17 cellular contexts compared by ENCODE assay signal in the genomic region with DNA sequence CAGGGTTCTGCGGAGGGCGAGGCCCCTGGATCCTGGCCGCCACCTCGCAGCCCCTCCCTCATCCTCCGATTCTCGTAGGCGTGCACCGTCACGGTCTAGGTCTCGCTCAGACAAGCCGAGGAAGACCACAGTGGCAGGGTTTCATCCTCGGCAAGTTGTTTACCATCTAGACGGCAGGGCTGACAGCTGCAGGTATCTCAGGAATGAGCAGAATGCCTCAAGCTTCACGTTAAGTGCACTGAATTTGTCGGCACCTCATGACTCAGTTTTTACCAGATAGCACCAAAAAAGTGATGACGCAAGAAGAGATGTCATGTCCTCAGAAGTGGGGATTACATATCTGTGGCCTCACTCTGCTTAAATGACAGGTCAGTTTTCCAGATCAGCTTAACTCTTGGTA. TPM values are rescaled to one million over a fixed set of nuclear protein-coding genes. Genes with fewer than 3 reads are reported as not detected.
DNase-seq lines count a peak whose midpoint lies in the region; ATAC-seq and TF ChIP-seq lines count a peak whose summit lies in the region.
"Had no signal": no experiment of that assay in that cellular context is flagged by ENCODE, and none has a peak within 500 bp of the region (broad histone marks: within the 10 kb centered on the region; RNA-seq: fewer than 3 reads in every experiment).

No MANE protein-coding gene starts in this region.

- no peaks in the 10 kb centered on the region for H3K9me3 Mint-ChIP-seq in GM23338

- H4K8ac ChIP-seq in trophoblast cell (ENCODE audit: low read depth, low read length) = no peak overlapping the region

- DNase-seq in GM23338 (ENCODE audit: low spot score) (peak; percentile 68), SK-N-SH (no peak), fibroblast of mammary gland (ENCODE audit: low read depth) (peak; percentile 29), trophoblast cell (peak; percentile 81 to 94), A673 (ENCODE audit: low spot score) (no peak), gastrocnemius medialis (no peak), NCI-H345 (lab: John Stamatoyannopoulos, UW) (no peak)
- no peak for DNase-seq in effector CD4-positive, alpha-beta T cell
- DNase-seq: activated CD8-positive, alpha-beta T cell treated with anti-CD3 and anti-CD28 coated beads, Interleukin-2, amount 10 ng/mL, durations not matched to agents 7 days and 5 days; esophagus squamous epithelium; GOT3; NCI-H2227 treated with DMSO at 0.1 percent for 48 hours; stimulated activated naive B cell treated with anti-CD40 and anti-IgM and Interleukin-4, amounts not matched to agents 10 μg/mL and 1 μg/mL and 100 μg/mL, for 72 hours had no signal

- no peaks in the 10 kb centered on the region for H3K36me3 Mint-ChIP-seq in GM23338 (ENCODE audit: low read depth)
- H3K36me3 Mint-ChIP-seq: IgD-negative memory B cell; stimulated activated naive B cell treated with anti-CD40 and anti-IgM and Interleukin-4, amounts not matched to agents 10 μg/mL and 1 μg/mL and 100 μg/mL, for 72 hours had no signal

- no peak for TF ChIP-seq RAD21 in SK-N-SH (IDR thresholded peaks at IDR 0.05; ENCODE audit: low read length)

- BruUV-seq in A673 (replicated peaks; lab: Mats Ljungman, UMichigan) = no TSS peak

- H3K27me3 ChIP-seq in GM23338 (ENCODE audit: insufficient read depth) (no peaks in the 10 kb centered on the region), SK-N-SH (ENCODE audit: insufficient read depth) (peaks cover 32% of the 10 kb centered on the region), trophoblast cell (ENCODE audit: insufficient read depth, low read length) (no peaks in the 10 kb centered on the region), A673 (replicated peaks; ENCODE audit: insufficient read depth, low read depth, low read length, poor library complexity) (no peaks in the 10 kb centered on the region), gastrocnemius medialis (no peaks in the 10 kb centered on the region)

- no peak overlapping the region for H3K27ac Mint-ChIP-seq in GM23338
- H3K27ac Mint-ChIP-seq: activated CD8-positive, alpha-beta T cell treated with anti-CD3 and anti-CD28 coated beads, Interleukin-2, amount 10 ng/mL, durations not matched to agents 7 days and 5 days; IgD-negative memory B cell; stimulated activated naive B cell treated with anti-CD40 and anti-IgM and Interleukin-4, amounts not matched to agents 10 μg/mL and 1 μg/mL and 100 μg/mL, for 72 hours had no signal

- TF ChIP-seq POLR2A in gastrocnemius medialis (IDR thresholded peaks at IDR 0.05) = no peak

- H3K79me1 ChIP-seq in trophoblast cell (ENCODE audit: low read length) = no peaks in the 10 kb centered on the region

- H3K9me3 ChIP-seq in SK-N-SH (no peaks in the 10 kb centered on the region), trophoblast cell (ENCODE audit: insufficient read depth, low read depth, low read length) (no peaks in the 10 kb centered on the region), A673 (ENCODE audit: low read depth, low read length, poor library complexity, severe bottlenecking) (no peaks in the 10 kb centered on the region), gastrocnemius medialis (no peaks in the 10 kb centered on the region)
- H3K9me3 ChIP-seq: esophagus squamous epithelium had no signal

- TF ChIP-seq CTCF in GM23338 (conservative IDR thresholded peaks at IDR 0.05; ENCODE audit: low read depth in 2 of 2) (no peak), SK-N-SH (IDR thresholded peaks at IDR 0.05) (no peak), fibroblast of mammary gland (conservative IDR thresholded peaks at IDR 0.05; ENCODE audit: control insufficient read depth, insufficient read depth, low read depth, low read length) (no peak), A673 (conservative IDR thresholded peaks at IDR 0.05; ENCODE audit: low read depth, low read length) (no peak), gastrocnemius medialis (IDR thresholded peaks at IDR 0.05 in 4 of 5, conservative IDR thresholded peaks at IDR 0.05 in 1 of 5) (no peak)

- peaks cover 6% of the 10 kb centered on the region; the same call in 1 of the 2 replicates for H3K4me1 ChIP-seq in GM23338 (ENCODE audit: insufficient read depth)
- H3K4me1 ChIP-seq in SK-N-SH (ENCODE audit: control insufficient read depth in 1 of 2, insufficient read depth in 2 of 2, low read depth in 1 of 2, low read length in 1 of 2) = peaks cover 0 to 15% of the 10 kb centered on the region in 2 experiments; a peak in 1 of 4 replicates
- peaks cover 15 to 23% of the 10 kb centered on the region in 2 experiments for H3K4me1 ChIP-seq in trophoblast cell (ENCODE audit: control insufficient read depth in 1 of 2, insufficient read depth in 2 of 2, low read length in 2 of 2)
- H3K4me1 ChIP-seq in A673 (ENCODE audit: insufficient read depth, low read length, poor library complexity, severe bottlenecking) = peaks cover 13% of the 10 kb centered on the region
- H3K4me1 ChIP-seq in gastrocnemius medialis = no peaks in the 10 kb centered on the region
- H3K4me1 ChIP-seq: esophagus squamous epithelium had no signal

- no peaks in the 10 kb centered on the region for H3K36me3 ChIP-seq in GM23338 (ENCODE audit: insufficient read depth)
- H3K36me3 ChIP-seq in SK-N-SH (replicated peaks in 1 of 2; ENCODE audit: control insufficient read depth in 1 of 2, insufficient read depth in 2 of 2, low read length in 1 of 2) = no peaks in the 10 kb centered on the region
- H3K36me3 ChIP-seq in trophoblast cell (ENCODE audit: control insufficient read depth in 1 of 2, insufficient read depth in 2 of 2, low read length in 2 of 2) = no peaks in the 10 kb centered on the region
- no peaks in the 10 kb centered on the region for H3K36me3 ChIP-seq in A673 (ENCODE audit: insufficient read depth, low read length, poor library complexity, severe bottlenecking)
- H3K36me3 ChIP-seq in gastrocnemius medialis = no peaks in the 10 kb centered on the region
- H3K36me3 ChIP-seq: esophagus squamous epithelium had no signal

- H4K12ac ChIP-seq in trophoblast cell (ENCODE audit: low read depth, low read length) = no peak overlapping the region

- H2BK120ac ChIP-seq in trophoblast cell (ENCODE audit: insufficient read depth, low read length, poor library complexity) = no peak overlapping the region

- peak; percentile 74 for ATAC-seq in GM23338
- no peak for ATAC-seq in gastrocnemius medialis
- ATAC-seq: activated CD8-positive, alpha-beta T cell treated with anti-CD3 and anti-CD28 coated beads, Interleukin-2, amount 10 ng/mL, durations not matched to agents 7 days and 5 days; stimulated activated naive B cell treated with anti-CD40 and anti-IgM and Interleukin-4, amounts not matched to agents 10 μg/mL and 1 μg/mL and 100 μg/mL, for 72 hours had no signal

- peak overlapping the region; percentile 95 for H2AFZ ChIP-seq in GM23338
- no peak overlapping the region for H2AFZ ChIP-seq in SK-N-SH (ENCODE audit: low read depth)
- H2AFZ ChIP-seq in trophoblast cell (ENCODE audit: insufficient read depth, low read length, poor library complexity) = no peak overlapping the region

- no peak overlapping the region for H4K91ac ChIP-seq in trophoblast cell (ENCODE audit: low read depth, low read length)

- intact Hi-C loops in A673 (cut with micrococcal nuclease; ENCODE audit: unreplicated experiment) = no loop called here
- intact Hi-C loops in gastrocnemius medialis (cut with DNase I; ENCODE audit: low total_unique reads) = no loop called here

- no peak overlapping the region for H3K18ac ChIP-seq in trophoblast cell (ENCODE audit: low read length)

- H2AK5ac ChIP-seq in trophoblast cell (ENCODE audit: low read length) = no peak overlapping the region

- no peaks in the 10 kb centered on the region for H3F3A ChIP-seq in GM23338 (replicated peaks; ENCODE audit: low read depth)
- no peaks in the 10 kb centered on the region for H3F3A ChIP-seq in SK-N-SH (replicated peaks; ENCODE audit: insufficient read depth)

- WGBS in SK-N-SH (ENCODE audit: low lambda C conversion rate) = 9% methylated on average over 16 of the region's 16 CpGs
- WGBS in trophoblast cell (ENCODE audit: extremely low coverage, insufficient coverage, insufficient read length) = no CpG with 5 or more reads among the region's 16 CpGs

- H3K4ac ChIP-seq in trophoblast cell (ENCODE audit: low read depth, low read length) = no peak overlapping the region

- CTCF ChIA-PET in SK-N-SH (lab: Yijun Ruan, JAX) (interaction anchor here (1.2 kb wide), 1 partner anchor 77 kb away, joined by 3 read pairs; no protein-coding TSS in a partner anchor), A673 (lab: Charles Lee) (no interaction called here)

- no peak overlapping the region for H2BK12ac ChIP-seq in trophoblast cell (ENCODE audit: low read length)

- no peaks in the 10 kb centered on the region for H4K20me1 ChIP-seq in GM23338 (replicated peaks; ENCODE audit: insufficient read depth)
- H4K20me1 ChIP-seq in SK-N-SH (ENCODE audit: insufficient read depth) = no peaks in the 10 kb centered on the region

- H3K4me3 Mint-ChIP-seq in GM23338 = no peak overlapping the region
- H3K4me3 Mint-ChIP-seq: activated CD8-positive, alpha-beta T cell treated with anti-CD3 and anti-CD28 coated beads, Interleukin-2, amount 10 ng/mL, durations not matched to agents 7 days and 5 days; IgD-negative memory B cell; stimulated activated naive B cell treated with anti-CD40 and anti-IgM and Interleukin-4, amounts not matched to agents 10 μg/mL and 1 μg/mL and 100 μg/mL, for 72 hours had no signal

- H3K4me3 ChIP-seq in GM23338 (no peak overlapping the region), SK-N-SH (ENCODE audit: low read depth in 2 of 2, low read length in 1 of 2) (no peak overlapping the region; a peak in 1 of 4 replicates), fibroblast of mammary gland (ENCODE audit: control insufficient read depth, low read depth, low read length) (no peak overlapping the region), trophoblast cell (ENCODE audit: low read depth, low read length) (no peak overlapping the region), A673 (ENCODE audit: low read depth, low read length, poor library complexity, severe bottlenecking) (no peak overlapping the region), gastrocnemius medialis (no peak overlapping the region)
- H3K4me3 ChIP-seq: coronary artery, esophagus squamous epithelium, skin epidermis had no signal

- TF ChIP-seq EP300 in SK-N-SH (IDR thresholded peaks at IDR 0.05; ENCODE audit: borderline replicate concordance in 1 of 2, low read depth in 1 of 2, low read length in 1 of 2) = no peak

- POLR2A ChIA-PET in SK-N-SH (lab: Yijun Ruan, JAX) = no interaction called here
- POLR2A ChIA-PET in A673 (lab: Charles Lee; ENCODE audit: low non-redundant PET) = no interaction called here

- in situ Hi-C loops in gastrocnemius medialis (cut with MboI; ENCODE audit: low sequenced_read_pairs in 4 of 4) = no loop called here

- H3K9me2 ChIP-seq in GM23338 (ENCODE audit: insufficient read depth) (no peaks in the 10 kb centered on the region), SK-N-SH (no peaks in the 10 kb centered on the region)

- H3K9ac ChIP-seq in SK-N-SH (no peak overlapping the region), trophoblast cell (ENCODE audit: low read length) (no peak overlapping the region)

- H3K14ac ChIP-seq in trophoblast cell (ENCODE audit: low read length) = no peak overlapping the region

- H3K79me2 ChIP-seq in GM23338 (replicated peaks; ENCODE audit: insufficient read depth) (no peaks in the 10 kb centered on the region), SK-N-SH (ENCODE audit: insufficient read depth) (no peaks in the 10 kb centered on the region), trophoblast cell (ENCODE audit: control insufficient read depth, insufficient read depth, low read length, poor library complexity) (no peaks in the 10 kb centered on the region)

- peak overlapping the region; percentile 35 for H3K4me2 ChIP-seq in GM23338
- 0 out of 2 replicates have a peak overlapping the region, but pooled peaks have one; percentile 37 for H3K4me2 ChIP-seq in SK-N-SH
- peak overlapping the region; percentile 50 for H3K4me2 ChIP-seq in trophoblast cell (ENCODE audit: low read length)

- H2BK5ac ChIP-seq in trophoblast cell (ENCODE audit: low read depth, low read length, poor library complexity) = no peak overlapping the region

- H3K4me1 Mint-ChIP-seq in GM23338 = peaks cover 9% of the 10 kb centered on the region; the same call in 2 of the 3 replicates

- no peak overlapping the region for H3K27ac ChIP-seq in GM23338 (ENCODE audit: low read depth)
- no peak overlapping the region for H3K27ac ChIP-seq in SK-N-SH (ENCODE audit: low read depth in 2 of 2, low read length in 1 of 2)
- H3K27ac ChIP-seq in trophoblast cell (ENCODE audit: low read depth, low read length) = peak overlapping the region; percentile 6
- H3K27ac ChIP-seq in A673 (ENCODE audit: low read depth, low read length, poor library complexity, severe bottlenecking) = no peak overlapping the region
- no peak overlapping the region for H3K27ac ChIP-seq in gastrocnemius medialis
- H3K27ac ChIP-seq: coronary artery, esophagus squamous epithelium, skin epidermis had no signal

- H3K27me3 Mint-ChIP-seq in GM23338 (ENCODE audit: insufficient read depth, low read depth, poor library complexity) = peaks cover 5% of the 10 kb centered on the region

- no peak overlapping the region for H3K23ac ChIP-seq in trophoblast cell (ENCODE audit: low read length)

RNA-seq across cellular contexts. Expression of a gene that starts 35.1 kb away (rescaled TPM):
- total RNA-seq in GM23338 (2014; rRNA removed; shearing (Covaris generic)) = 0.16 and 0.21 TPM in 2 replicates
- not detected in 2 replicates for polyA plus RNA-seq in GM23338 (2016; fragmentation: Nextera tagmentation; extraction: Ambion mirVana)
- 0.15 and 0.49 TPM in 2 replicates for polyA plus RNA-seq in SK-N-SH (2012; rRNA removed)
- polyA plus RNA-seq in SK-N-SH (2012; cell fraction: cytosol; rRNA removed) = 0.20 and 0.21 TPM in 2 replicates
- 0.31 and 0.61 TPM in 2 replicates for polyA plus RNA-seq in SK-N-SH (2012; cell fraction: nucleus; rRNA removed)
- 1.1 and 1.3 TPM in 2 replicates for polyA plus RNA-seq in trophoblast cell (2013)
- 8.6 and 10.4 TPM in 2 replicates for total RNA-seq in A673 (2021)
- not detected for total RNA-seq in gastrocnemius medialis
- total RNA-seq: activated CD8-positive, alpha-beta T cell treated with anti-CD3 and anti-CD28 coated beads, Interleukin-2, amount 10 ng/mL, durations not matched to agents 7 days and 5 days; esophagus squamous epithelium had no signal
- polyA plus RNA-seq: BJ, IgD-negative memory B cell had no signal

Comparison
In these comparisons a context has a peak if more than half of its experiments do, and no peak if none do; other contexts are left out.
1. DNase-seq: peak in GM23338 (single experiment), fibroblast of mammary gland (single experiment) and trophoblast cell (2 of 2); none in SK-N-SH (single experiment), A673 (single experiment), gastrocnemius medialis (0 of 2), effector CD4-positive, alpha-beta T cell (single experiment) and NCI-H345 (single experiment).
2. Peak in every context shown above with its lines, with median percentiles within 50 percentile points of each other: H3K4me2 ChIP-seq.